ENCODE assay signal across 8 cellular contexts in the genomic region with DNA sequence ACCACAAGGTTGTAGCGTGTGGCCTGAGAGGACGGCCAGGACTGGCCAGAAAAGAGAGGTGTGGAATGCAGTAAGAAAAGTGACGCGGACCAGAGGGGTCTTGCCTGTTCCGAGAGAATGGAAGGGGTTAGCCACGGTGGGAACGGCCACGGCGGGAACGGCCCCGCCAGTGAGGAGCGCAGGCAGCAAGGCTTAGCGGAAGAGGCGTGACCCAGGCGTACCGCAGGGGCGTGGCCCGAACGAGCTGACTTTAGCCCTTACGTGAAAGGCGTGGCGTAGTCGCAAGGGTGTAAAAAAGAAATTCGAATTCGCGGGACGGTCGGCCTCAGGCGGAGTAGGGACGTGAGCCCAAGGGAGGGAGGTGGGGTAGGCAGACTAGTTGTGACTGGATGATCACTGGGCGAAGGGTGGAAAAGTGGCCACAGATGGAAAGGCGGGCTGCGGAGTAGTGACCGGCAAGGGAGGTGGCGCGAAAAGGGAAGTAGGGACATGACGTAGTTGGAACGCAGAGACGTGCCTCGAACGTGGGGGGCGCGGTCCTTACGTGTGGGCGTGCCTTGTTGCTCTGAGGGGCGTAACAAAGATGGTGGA. TPM values are rescaled to one million over a fixed set of nuclear protein-coding genes. Genes with fewer than 3 reads are reported as not detected.
DNase-seq lines count a peak whose midpoint lies in the region; ATAC-seq and TF ChIP-seq lines count a peak whose summit lies in the region.

No MANE protein-coding gene starts in this region.

- no peaks in the 10 kb centered on the region for H3K9me2 ChIP-seq in neural cell (ENCODE audit: insufficient read depth, low read length)

- DNase-seq in ELF-1 (ENCODE audit: low read depth, low spot score) (peak; percentile 98), H4 (ENCODE audit: low spot score) (peak; percentile 94), LNCaP clone FGC (ENCODE audit: low read depth) (peak; percentile 72), RPMI7951 (ENCODE audit: low read depth) (peak; percentile 89), fibroblast of villous mesenchyme (ENCODE audit: low read depth) (peak; percentile 93)
- DNase-seq in activated T-helper 2 cell treated with anti-CD3 and anti-CD28 coated beads, Interferon-gamma antibody, Interleukin-2, Interleukin-4, amounts not matched to agents 10 μg/mL and 5 μg/mL and 100 μg/mL, durations not matched to agents 14 hours and 24 hours and 36 hours (ENCODE audit: low spot score) = peak; percentile 80
- DNase-seq in stimulated activated naive CD8-positive, alpha-beta T cell treated with anti-CD3 and anti-CD28 coated beads, Interleukin-15, amount 100 ng/mL, for 72 hours = peak; percentile 84 to 86

- H3K4me3 Mint-ChIP-seq in activated T-helper 2 cell treated with anti-CD3 and anti-CD28 coated beads, Interferon-gamma antibody, Interleukin-2, Interleukin-4, amounts not matched to agents 10 μg/mL and 5 μg/mL and 100 μg/mL, durations not matched to agents 14 hours and 24 hours and 36 hours (ENCODE audit: low read depth) = no peak overlapping the region
- no peak overlapping the region for H3K4me3 Mint-ChIP-seq in stimulated activated naive CD8-positive, alpha-beta T cell treated with anti-CD3 and anti-CD28 coated beads, Interleukin-15, amount 100 ng/mL, for 72 hours

- no peaks in the 10 kb centered on the region for H3K9me3 Mint-ChIP-seq in activated T-helper 2 cell treated with anti-CD3 and anti-CD28 coated beads, Interferon-gamma antibody, Interleukin-2, Interleukin-4, amounts not matched to agents 10 μg/mL and 5 μg/mL and 100 μg/mL, durations not matched to agents 14 hours and 24 hours and 36 hours
- no peaks in the 10 kb centered on the region for H3K9me3 Mint-ChIP-seq in stimulated activated naive CD8-positive, alpha-beta T cell treated with anti-CD3 and anti-CD28 coated beads, Interleukin-15, amount 100 ng/mL, for 72 hours

- ATAC-seq in stimulated activated naive CD8-positive, alpha-beta T cell treated with anti-CD3 and anti-CD28 coated beads, Interleukin-15, amount 100 ng/mL, for 72 hours = peak; percentile 89

- H3K27ac ChIP-seq in neural cell (ENCODE audit: low read length) = peak overlapping the region; percentile 97

- H2AFZ ChIP-seq in neural cell (ENCODE audit: low read depth, low read length) = peak overlapping the region; percentile 94

- TF ChIP-seq CTCF in LNCaP clone FGC (IDR thresholded peaks at IDR 0.05; ENCODE audit: control insufficient read depth, extremely low read depth, insufficient read depth) = no peak
- no peak for TF ChIP-seq CTCF in fibroblast of villous mesenchyme (IDR thresholded peaks at IDR 0.05; ENCODE audit: insufficient read depth, low read depth, low read length)
- no peak for TF ChIP-seq CTCF in neural cell (IDR thresholded peaks at IDR 0.05; ENCODE audit: poor library complexity, severe bottlenecking)

- no peaks in the 10 kb centered on the region for H3F3A ChIP-seq in neural cell (ENCODE audit: insufficient read depth, low read length, poor library complexity, severe bottlenecking)

- no peak overlapping the region for H3K4me2 ChIP-seq in neural cell (ENCODE audit: low read length)

- peaks cover 17% of the 10 kb centered on the region for H3K4me1 Mint-ChIP-seq in activated T-helper 2 cell treated with anti-CD3 and anti-CD28 coated beads, Interferon-gamma antibody, Interleukin-2, Interleukin-4, amounts not matched to agents 10 μg/mL and 5 μg/mL and 100 μg/mL, durations not matched to agents 14 hours and 24 hours and 36 hours (ENCODE audit: low read depth)
- peaks cover 19% of the 10 kb centered on the region for H3K4me1 Mint-ChIP-seq in stimulated activated naive CD8-positive, alpha-beta T cell treated with anti-CD3 and anti-CD28 coated beads, Interleukin-15, amount 100 ng/mL, for 72 hours

- H4K20me1 ChIP-seq in neural cell (ENCODE audit: insufficient read depth) = no peaks in the 10 kb centered on the region

- no peaks in the 10 kb centered on the region for H3K9me3 ChIP-seq in neural cell (ENCODE audit: low read length)

- no peaks in the 10 kb centered on the region for H3K27me3 ChIP-seq in neural cell (ENCODE audit: insufficient read depth, low read depth, low read length)

- no peak for TF ChIP-seq RAD21 in neural cell (conservative IDR thresholded peaks at IDR 0.05)

- no peaks in the 10 kb centered on the region for H3K36me3 ChIP-seq in neural cell (ENCODE audit: insufficient read depth, low read length)

- peak overlapping the region; percentile 91 for H3K9ac ChIP-seq in neural cell (ENCODE audit: low read length)

- H3K4me3 ChIP-seq in LNCaP clone FGC (ENCODE audit: low read depth, low read length) (peak overlapping the region; percentile 91), fibroblast of villous mesenchyme (ENCODE audit: low read depth, low read length) (peak overlapping the region; percentile 93), neural cell (ENCODE audit: low read length) (peak overlapping the region; percentile 82)

- peaks cover 25% of the 10 kb centered on the region for H3K79me2 ChIP-seq in neural cell (replicated peaks; ENCODE audit: insufficient read depth, low read length)

- intact Hi-C loops in activated T-helper 2 cell treated with anti-CD3 and anti-CD28 coated beads, Interferon-gamma antibody, Interleukin-2, Interleukin-4, amounts not matched to agents 10 μg/mL and 5 μg/mL and 100 μg/mL, durations not matched to agents 14 hours and 24 hours and 36 hours (cut with micrococcal nuclease) = loop anchor here (1.0 to 10.0 kb wide), 6 partner anchors 63 to 1200 kb away; a partner anchor contains a TSS

- H3K27ac Mint-ChIP-seq in activated T-helper 2 cell treated with anti-CD3 and anti-CD28 coated beads, Interferon-gamma antibody, Interleukin-2, Interleukin-4, amounts not matched to agents 10 μg/mL and 5 μg/mL and 100 μg/mL, durations not matched to agents 14 hours and 24 hours and 36 hours = no peak overlapping the region
- no peak overlapping the region for H3K27ac Mint-ChIP-seq in stimulated activated naive CD8-positive, alpha-beta T cell treated with anti-CD3 and anti-CD28 coated beads, Interleukin-15, amount 100 ng/mL, for 72 hours

- no peak for TF ChIP-seq EP300 in neural cell (conservative IDR thresholded peaks at IDR 0.05; ENCODE audit: poor library complexity, severe bottlenecking)

- H3K36me3 Mint-ChIP-seq in activated T-helper 2 cell treated with anti-CD3 and anti-CD28 coated beads, Interferon-gamma antibody, Interleukin-2, Interleukin-4, amounts not matched to agents 10 μg/mL and 5 μg/mL and 100 μg/mL, durations not matched to agents 14 hours and 24 hours and 36 hours (ENCODE audit: low read depth) = no peaks in the 10 kb centered on the region

- H3K27me3 Mint-ChIP-seq in activated T-helper 2 cell treated with anti-CD3 and anti-CD28 coated beads, Interferon-gamma antibody, Interleukin-2, Interleukin-4, amounts not matched to agents 10 μg/mL and 5 μg/mL and 100 μg/mL, durations not matched to agents 14 hours and 24 hours and 36 hours (ENCODE audit: low read depth) = peaks cover 3% of the 10 kb centered on the region
- H3K27me3 Mint-ChIP-seq in stimulated activated naive CD8-positive, alpha-beta T cell treated with anti-CD3 and anti-CD28 coated beads, Interleukin-15, amount 100 ng/mL, for 72 hours = no peaks in the 10 kb centered on the region

TF ChIP-seq in neural cell, 6 proteins besides CTCF, POLR2A, EP300 and RAD21:
- TF ChIP-seq POLR2AphosphoS5 (IDR thresholded peaks at IDR 0.05) (peak; percentile 58), TAF1 (IDR thresholded peaks at IDR 0.05; ENCODE audit: low read depth) (no peak), EZH2 (IDR thresholded peaks at IDR 0.05; ENCODE audit: borderline replicate concordance, insufficient read depth, low read length, poor library complexity, severe bottlenecking) (no peak), MXI1 (conservative IDR thresholded peaks at IDR 0.05; ENCODE audit: poor library complexity, severe bottlenecking) (peak; percentile 63), SMC3 (conservative IDR thresholded peaks at IDR 0.05; ENCODE audit: poor library complexity) (no peak)
- TF ChIP-seq, protein P1, sequence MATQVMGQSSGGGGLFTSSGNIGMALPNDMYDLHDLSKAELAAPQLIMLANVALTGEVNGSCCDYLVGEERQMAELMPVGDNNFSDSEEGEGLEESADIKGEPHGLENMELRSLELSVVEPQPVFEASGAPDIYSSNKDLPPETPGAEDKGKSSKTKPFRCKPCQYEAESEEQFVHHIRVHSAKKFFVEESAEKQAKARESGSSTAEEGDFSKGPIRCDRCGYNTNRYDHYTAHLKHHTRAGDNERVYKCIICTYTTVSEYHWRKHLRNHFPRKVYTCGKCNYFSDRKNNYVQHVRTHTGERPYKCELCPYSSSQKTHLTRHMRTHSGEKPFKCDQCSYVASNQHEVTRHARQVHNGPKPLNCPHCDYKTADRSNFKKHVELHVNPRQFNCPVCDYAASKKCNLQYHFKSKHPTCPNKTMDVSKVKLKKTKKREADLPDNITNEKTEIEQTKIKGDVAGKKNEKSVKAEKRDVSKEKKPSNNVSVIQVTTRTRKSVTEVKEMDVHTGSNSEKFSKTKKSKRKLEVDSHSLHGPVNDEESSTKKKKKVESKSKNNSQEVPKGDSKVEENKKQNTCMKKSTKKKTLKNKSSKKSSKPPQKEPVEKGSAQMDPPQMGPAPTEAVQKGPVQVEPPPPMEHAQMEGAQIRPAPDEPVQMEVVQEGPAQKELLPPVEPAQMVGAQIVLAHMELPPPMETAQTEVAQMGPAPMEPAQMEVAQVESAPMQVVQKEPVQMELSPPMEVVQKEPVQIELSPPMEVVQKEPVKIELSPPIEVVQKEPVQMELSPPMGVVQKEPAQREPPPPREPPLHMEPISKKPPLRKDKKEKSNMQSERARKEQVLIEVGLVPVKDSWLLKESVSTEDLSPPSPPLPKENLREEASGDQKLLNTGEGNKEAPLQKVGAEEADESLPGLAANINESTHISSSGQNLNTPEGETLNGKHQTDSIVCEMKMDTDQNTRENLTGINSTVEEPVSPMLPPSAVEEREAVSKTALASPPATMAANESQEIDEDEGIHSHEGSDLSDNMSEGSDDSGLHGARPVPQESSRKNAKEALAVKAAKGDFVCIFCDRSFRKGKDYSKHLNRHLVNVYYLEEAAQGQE (IDR thresholded peaks at IDR 0.05; ENCODE audit: borderline replicate concordance) = no peak

RNA-seq across cellular contexts. Expression of a gene that starts 10.4 kb away (rescaled TPM):
- total RNA-seq in H4 (2014; rRNA removed; shearing (Covaris generic)) = 0.12 TPM in 1 of 2 replicates, not detected in the other
- total RNA-seq in RPMI7951 (2014; rRNA removed; shearing (Covaris generic)) = 0.12 and 0.20 TPM in 2 replicates
- total RNA-seq in activated T-helper 2 cell treated with anti-CD3 and anti-CD28 coated beads, Interferon-gamma antibody, Interleukin-2, Interleukin-4, amounts not matched to agents 10 μg/mL and 5 μg/mL and 100 μg/mL, durations not matched to agents 14 hours and 24 hours and 36 hours = 0.23 and 0.25 TPM in 2 replicates
- under 0.01 TPM in 1 of 2 replicates, not detected in the other for total RNA-seq in fibroblast of villous mesenchyme
- 1.1 and 2.2 TPM in 2 replicates for polyA plus RNA-seq in neural cell
- 0.97 and 1.3 TPM in 2 replicates for polyA minus RNA-seq in neural cell

Comparison
In these comparisons a context has a peak if more than half of its experiments do, and no peak if none do; other contexts are left out.
1. Peak in every context shown above with its lines: DNase-seq, ATAC-seq, H3K4me3 ChIP-seq and H3K27ac ChIP-seq.